In the genomic region with DNA sequence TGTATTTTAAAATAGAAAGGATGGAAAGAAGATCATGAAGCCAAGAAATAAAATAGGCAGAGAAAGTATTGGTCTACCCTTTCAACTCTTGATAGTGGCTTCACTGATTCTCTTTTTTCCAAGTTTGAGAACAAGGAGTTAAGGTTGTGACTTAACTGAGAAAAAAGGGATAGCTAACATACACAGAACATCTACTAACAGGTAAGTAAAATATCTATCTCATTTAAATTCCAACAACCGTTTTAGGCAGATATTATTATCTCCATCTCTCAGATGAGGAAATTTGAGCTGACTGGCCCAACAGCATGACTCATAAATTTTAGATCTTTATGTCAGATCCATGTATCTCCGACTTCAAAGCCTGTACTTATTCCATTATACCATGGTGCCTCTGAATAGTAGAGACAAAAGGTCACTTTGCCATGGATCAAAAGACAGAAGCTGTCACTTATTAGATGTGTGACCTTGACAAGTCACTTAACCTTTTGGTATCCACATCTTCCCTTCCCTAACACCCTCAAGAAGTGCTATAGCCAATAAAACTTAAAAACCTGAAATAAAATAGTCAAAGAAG, we compare ENCODE assay signal across 16 cellular contexts.
DNase-seq lines count a peak whose midpoint lies in the region; ATAC-seq and TF ChIP-seq lines count a peak whose summit lies in the region.
"Had no signal": no experiment of that assay in that cellular context is flagged by ENCODE, and none has a peak within 500 bp of the region (broad histone marks: within the 10 kb centered on the region; RNA-seq: fewer than 3 reads in every experiment).

No MANE protein-coding gene starts in this region.

- ATAC-seq in HG03342 (IDR thresholded peaks at IDR 0.05; ENCODE audit: unreplicated experiment), result no peak
- no peak for ATAC-seq in GM18517 (IDR thresholded peaks at IDR 0.05; ENCODE audit: unreplicated experiment)
- ATAC-seq: GM12878, GM23338 had no signal

- in situ Hi-C loops in GM13976 (cut with MboI; ENCODE audit: low sequenced_read_pairs, unreplicated experiment), result no loop called here

- H3K9me3 Mint-ChIP-seq in type B pancreatic cell, result no peaks in the 10 kb centered on the region
- H3K9me3 Mint-ChIP-seq: GM23338, H9 had no signal

- H3K4me1 Mint-ChIP-seq in type B pancreatic cell (ENCODE audit: unreplicated experiment), result peaks cover 26% of the 10 kb centered on the region
- H3K4me1 Mint-ChIP-seq: CD4-positive, CD25-positive, alpha-beta regulatory T cell; IgD-negative memory B cell had no signal

- no peak overlapping the region for H3K4me3 Mint-ChIP-seq in type B pancreatic cell
- H3K4me3 Mint-ChIP-seq: CD4-positive, CD25-positive, alpha-beta regulatory T cell; GM23338; H9; IgD-negative memory B cell had no signal

- no peaks in the 10 kb centered on the region for H3K27me3 Mint-ChIP-seq in type B pancreatic cell
- H3K27me3 Mint-ChIP-seq: CD4-positive, CD25-positive, alpha-beta regulatory T cell; IgD-negative memory B cell had no signal

- DNase-seq in GM13976 (ENCODE audit: low spot score) (no peak), HT1080 (ENCODE audit: low read depth) (peak; percentile 2), OCI-M1 (lab: John Stamatoyannopoulos, UW) (peak; percentile 18), iris pigment epithelial cell (ENCODE audit: low read depth) (peak; percentile 12), type B pancreatic cell (ENCODE audit: extremely low spot score, unreplicated experiment) (no peak)
- DNase-seq: 8988T; Calu3; CD4-positive, CD25-positive, alpha-beta regulatory T cell; DMS 273 treated with DMSO at 0.1 percent for 48 hours; DMS79; H9 had no signal

- H3K36me3 Mint-ChIP-seq in type B pancreatic cell, result no peaks in the 10 kb centered on the region
- H3K36me3 Mint-ChIP-seq: CD4-positive, CD25-positive, alpha-beta regulatory T cell; IgD-negative memory B cell had no signal

- TF ChIP-seq CTCF in GM13976 (IDR thresholded peaks at IDR 0.05; ENCODE audit: borderline replicate concordance, control extremely low read depth, extremely low read depth, insufficient read depth, missing control alignments) (peak; percentile 1), type B pancreatic cell (conservative IDR thresholded peaks at IDR 0.05) (no peak)

- H3K27ac Mint-ChIP-seq in type B pancreatic cell, result no peak overlapping the region
- H3K27ac Mint-ChIP-seq: CD4-positive, CD25-positive, alpha-beta regulatory T cell; GM23338; H9; IgD-negative memory B cell had no signal

Comparison
In these comparisons a context has a peak if more than half of its experiments do, and no peak if none do; other contexts are left out.
1. DNase-seq: peak in HT1080 (single experiment), OCI-M1 (single experiment) and iris pigment epithelial cell (single experiment); none in GM13976 (single experiment) and type B pancreatic cell (single experiment).